1 cellular context compared by ENCODE assay signal in genomic region chr10:119653209-119653608, GRCh38.
TF ChIP-seq lines count a peak whose summit lies in the region.

No MANE protein-coding gene starts in this region.

TF ChIP-seq in IMR-90, 13 proteins besides CTCF, POLR2A, EP300 and RAD21 (continued from another document):
- TF ChIP-seq SMC3 (IDR thresholded peaks at IDR 0.05; ENCODE audit: low read depth, low read length) (no peak), CHD1 (IDR thresholded peaks at IDR 0.05; ENCODE audit: low read depth, low read length) (no peak), MAFK (IDR thresholded peaks at IDR 0.05; ENCODE audit: low read depth, low read length) (no peak), CEBPB (IDR thresholded peaks at IDR 0.05; ENCODE audit: low read depth, low read length) (no peak), NFE2L2 (IDR thresholded peaks at IDR 0.05; ENCODE audit: low read depth, low read length) (no peak), BHLHE40 (IDR thresholded peaks at IDR 0.05; ENCODE audit: low read depth, low read length) (no peak), MXI1 (IDR thresholded peaks at IDR 0.05; ENCODE audit: borderline replicate concordance, low read depth, low read length) (no peak), FOS (IDR thresholded peaks at IDR 0.05; ENCODE audit: low read depth, low read length) (no peak), ELK1 (IDR thresholded peaks at IDR 0.05; ENCODE audit: borderline replicate concordance, low read depth, low read length) (no peak), MAZ (IDR thresholded peaks at IDR 0.05; ENCODE audit: borderline replicate concordance, low read depth, low read length) (no peak), USF2 (IDR thresholded peaks at IDR 0.05; ENCODE audit: low read depth, low read length) (no peak), RFX5 (IDR thresholded peaks at IDR 0.05; ENCODE audit: low read depth, low read length) (no peak)
